In the genomic region with DNA sequence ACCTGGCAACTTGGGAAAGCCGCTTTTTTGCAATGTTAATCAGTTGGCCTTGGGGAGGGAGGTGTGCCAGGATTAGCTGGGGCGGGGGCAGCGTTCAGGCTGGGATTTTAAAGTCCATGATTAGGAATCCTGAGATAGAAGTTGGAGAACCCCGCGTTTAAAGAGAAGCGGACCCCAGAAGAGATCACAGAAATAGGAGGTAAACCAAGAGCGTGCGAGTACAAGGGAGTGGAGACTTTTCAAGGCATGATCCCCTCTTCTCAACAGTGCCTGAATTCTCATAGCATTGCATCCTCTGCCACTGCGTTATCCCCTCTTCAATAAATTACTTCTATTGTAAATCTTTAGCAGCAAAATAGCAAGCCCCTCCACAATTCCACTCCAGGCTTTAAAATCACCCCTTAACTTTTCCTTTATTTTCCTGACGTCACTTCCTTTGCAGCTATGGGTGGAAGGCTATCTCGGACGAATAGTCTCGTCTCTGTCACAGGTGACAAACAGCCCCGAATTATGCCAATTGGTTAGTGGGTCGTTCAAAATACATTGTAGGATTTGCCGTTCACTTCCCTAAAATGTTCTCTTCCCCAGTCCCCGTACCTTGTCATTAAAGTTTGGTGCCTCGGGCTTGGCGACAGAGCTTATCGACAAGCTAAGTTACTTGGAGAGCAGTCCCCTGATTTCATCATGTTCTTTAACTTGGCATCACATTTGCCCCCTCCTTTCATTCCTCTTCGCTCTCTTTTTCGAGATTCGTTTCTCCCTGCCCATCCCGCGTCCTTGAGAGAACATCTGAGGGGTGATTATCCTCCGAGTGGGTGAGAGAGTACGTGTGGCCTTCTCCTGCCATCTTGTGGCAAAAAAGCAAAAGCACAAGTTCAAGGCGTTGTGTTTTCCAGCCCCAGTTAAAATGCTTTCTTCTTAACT, we compare ENCODE assay signal across 7 cellular contexts. TPM values are rescaled to one million over a fixed set of nuclear protein-coding genes. Genes with fewer than 3 reads are reported as not detected.
DNase-seq lines count a peak whose midpoint lies in the region; ATAC-seq and TF ChIP-seq lines count a peak whose summit lies in the region.

No MANE protein-coding gene starts in this region.

- peak overlapping the region; percentile 54 for H4K8ac ChIP-seq in trophoblast cell (ENCODE audit: low read depth, low read length)

- H3K27me3 ChIP-seq in left ventricle myocardium inferior (ENCODE audit: low read depth), result peaks cover 30% of the 10 kb centered on the region
- H3K27me3 ChIP-seq in trophoblast cell (ENCODE audit: insufficient read depth, low read length), result no peaks in the 10 kb centered on the region

- peak overlapping the region; percentile 39 for H3K14ac ChIP-seq in trophoblast cell (ENCODE audit: low read length)

- H3K79me2 ChIP-seq in trophoblast cell (ENCODE audit: control insufficient read depth, insufficient read depth, low read length, poor library complexity), result peaks cover 16% of the 10 kb centered on the region

- H3K27ac ChIP-seq in left ventricle myocardium inferior (replicated peaks), result peak overlapping the region; percentile 93
- peak overlapping the region; percentile 79 for H3K27ac ChIP-seq in trophoblast cell (ENCODE audit: low read depth, low read length)

- no CpG with 5 or more reads among the region's 28 CpGs for WGBS in trophoblast cell (ENCODE audit: extremely low coverage, insufficient coverage, insufficient read length)

- H3K9ac ChIP-seq in trophoblast cell (ENCODE audit: low read length), result peak overlapping the region; percentile 84

- H3K4me1 ChIP-seq in left ventricle myocardium inferior (peaks cover 40% of the 10 kb centered on the region), trophoblast cell (ENCODE audit: control insufficient read depth in 1 of 2, insufficient read depth in 2 of 2, low read length in 2 of 2) (peaks cover 6 to 12% of the 10 kb centered on the region in 2 experiments)

- no peak overlapping the region for H3K23ac ChIP-seq in trophoblast cell (ENCODE audit: low read length)

- H3K36me3 ChIP-seq in left ventricle myocardium inferior, result no peaks in the 10 kb centered on the region
- no peaks in the 10 kb centered on the region for H3K36me3 ChIP-seq in trophoblast cell (ENCODE audit: control insufficient read depth in 1 of 2, insufficient read depth in 2 of 2, low read length in 2 of 2)

- H3K4me2 ChIP-seq in trophoblast cell (ENCODE audit: low read length), result peak overlapping the region; percentile 84

- TF ChIP-seq CTCF in GM12873 (IDR thresholded peaks at IDR 0.05; ENCODE audit: insufficient read depth, low read depth, low read length, missing control alignments), result peak; percentile 82
- peak; percentile 83 for TF ChIP-seq CTCF in left ventricle myocardium inferior (IDR thresholded peaks at IDR 0.05; ENCODE audit: borderline replicate concordance)

- peak overlapping the region; percentile 73 for H2BK5ac ChIP-seq in trophoblast cell (ENCODE audit: low read depth, low read length, poor library complexity)

- peaks cover 34% of the 10 kb centered on the region for H3K79me1 ChIP-seq in trophoblast cell (ENCODE audit: low read length)

- no peak overlapping the region for H2BK12ac ChIP-seq in trophoblast cell (ENCODE audit: low read length)

- H2AFZ ChIP-seq in trophoblast cell (ENCODE audit: insufficient read depth, low read length, poor library complexity), result peak overlapping the region; percentile 85

- peak overlapping the region; percentile 52 for H2BK120ac ChIP-seq in trophoblast cell (ENCODE audit: insufficient read depth, low read length, poor library complexity)

- intact Hi-C loops in left ventricle myocardium inferior (cut with micrococcal nuclease), result loop anchor here (5.0 to 10.0 kb wide), 3 partner anchors 123 to 710 kb away; no protein-coding TSS in a partner anchor

- H3K4ac ChIP-seq in trophoblast cell (ENCODE audit: low read depth, low read length), result peak overlapping the region; percentile 35

- H2AK5ac ChIP-seq in trophoblast cell (ENCODE audit: low read length), result no peak overlapping the region

- peak overlapping the region; percentile 63 for H3K18ac ChIP-seq in trophoblast cell (ENCODE audit: low read length)

- ATAC-seq in SK-N-SH treated with all-trans-retinoic acid at 6 μM for 48 hours, result peak; percentile 27

- DNase-seq in NCI-H1048 (lab: John Stamatoyannopoulos, UW), result peak; percentile 72
- DNase-seq in anterior cingulate cortex (lab: John Stamatoyannopoulos, UW), result peak in 45 of 58 donors; percentile 9 to 81 (median 44)
- DNase-seq in left ventricle myocardium inferior, result no peak
- DNase-seq in trophoblast cell, result peak; percentile 57 to 87
- no peak for DNase-seq in cortex of kidney (lab: John Stamatoyannopoulos, UW)

- H3K9me3 ChIP-seq in left ventricle myocardium inferior (replicated peaks) (no peaks in the 10 kb centered on the region), trophoblast cell (ENCODE audit: insufficient read depth, low read depth, low read length) (no peaks in the 10 kb centered on the region)

- H3K4me3 ChIP-seq in left ventricle myocardium inferior, result peak overlapping the region; percentile 83
- H3K4me3 ChIP-seq in trophoblast cell (ENCODE audit: low read depth, low read length), result peak overlapping the region; percentile 70

- H4K91ac ChIP-seq in trophoblast cell (ENCODE audit: low read depth, low read length), result peak overlapping the region; percentile 66

- no peak overlapping the region for H4K12ac ChIP-seq in trophoblast cell (ENCODE audit: low read depth, low read length)

TF ChIP-seq in SK-N-SH treated with all-trans-retinoic acid at 6 μM for 48 hours, 23 proteins besides CTCF, POLR2A, EP300 and RAD21:
- TF ChIP-seq ZFP3 (CRISPR knock-in tag; IDR thresholded peaks at IDR 0.05) (0 out of 2 replicates have a peak, but pooled peaks have one; percentile 27), TOX (CRISPR knock-in tag; IDR thresholded peaks at IDR 0.05; ENCODE audit: borderline replicate concordance) (no peak), RARB (CRISPR knock-in tag; IDR thresholded peaks at IDR 0.05) (no peak), ZC3H10 (CRISPR knock-in tag; IDR thresholded peaks at IDR 0.05) (no peak), BACH2 (CRISPR knock-in tag; IDR thresholded peaks at IDR 0.05; ENCODE audit: borderline replicate concordance) (no peak)
- TF ChIP-seq, protein P1, sequence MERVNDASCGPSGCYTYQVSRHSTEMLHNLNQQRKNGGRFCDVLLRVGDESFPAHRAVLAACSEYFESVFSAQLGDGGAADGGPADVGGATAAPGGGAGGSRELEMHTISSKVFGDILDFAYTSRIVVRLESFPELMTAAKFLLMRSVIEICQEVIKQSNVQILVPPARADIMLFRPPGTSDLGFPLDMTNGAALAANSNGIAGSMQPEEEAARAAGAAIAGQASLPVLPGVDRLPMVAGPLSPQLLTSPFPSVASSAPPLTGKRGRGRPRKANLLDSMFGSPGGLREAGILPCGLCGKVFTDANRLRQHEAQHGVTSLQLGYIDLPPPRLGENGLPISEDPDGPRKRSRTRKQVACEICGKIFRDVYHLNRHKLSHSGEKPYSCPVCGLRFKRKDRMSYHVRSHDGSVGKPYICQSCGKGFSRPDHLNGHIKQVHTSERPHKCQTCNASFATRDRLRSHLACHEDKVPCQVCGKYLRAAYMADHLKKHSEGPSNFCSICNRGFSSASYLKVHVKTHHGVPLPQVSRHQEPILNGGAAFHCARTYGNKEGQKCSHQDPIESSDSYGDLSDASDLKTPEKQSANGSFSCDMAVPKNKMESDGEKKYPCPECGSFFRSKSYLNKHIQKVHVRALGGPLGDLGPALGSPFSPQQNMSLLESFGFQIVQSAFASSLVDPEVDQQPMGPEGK (CRISPR knock-in tag; IDR thresholded peaks at IDR 0.05; ENCODE audit: borderline replicate concordance), result no peak
- TF ChIP-seq, protein P2, sequence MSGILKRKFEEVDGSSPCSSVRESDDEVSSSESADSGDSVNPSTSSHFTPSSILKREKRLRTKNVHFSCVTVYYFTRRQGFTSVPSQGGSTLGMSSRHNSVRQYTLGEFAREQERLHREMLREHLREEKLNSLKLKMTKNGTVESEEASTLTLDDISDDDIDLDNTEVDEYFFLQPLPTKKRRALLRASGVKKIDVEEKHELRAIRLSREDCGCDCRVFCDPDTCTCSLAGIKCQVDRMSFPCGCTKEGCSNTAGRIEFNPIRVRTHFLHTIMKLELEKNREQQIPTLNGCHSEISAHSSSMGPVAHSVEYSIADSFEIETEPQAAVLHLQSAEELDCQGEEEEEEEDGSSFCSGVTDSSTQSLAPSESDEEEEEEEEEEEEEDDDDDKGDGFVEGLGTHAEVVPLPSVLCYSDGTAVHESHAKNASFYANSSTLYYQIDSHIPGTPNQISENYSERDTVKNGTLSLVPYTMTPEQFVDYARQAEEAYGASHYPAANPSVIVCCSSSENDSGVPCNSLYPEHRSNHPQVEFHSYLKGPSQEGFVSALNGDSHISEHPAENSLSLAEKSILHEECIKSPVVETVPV (CRISPR knock-in tag; IDR thresholded peaks at IDR 0.05), result no peak

RNA-seq across cellular contexts. Expression of a gene that starts 17.1 kb away (rescaled TPM):
- not detected for total RNA-seq in left ventricle myocardium inferior
- polyA plus RNA-seq in trophoblast cell (2013), result not detected in 2 replicates

Comparison
In these comparisons a context has a peak if more than half of its experiments do, and no peak if none do; other contexts are left out.
1. DNase-seq: peak in NCI-H1048 (single experiment), anterior cingulate cortex (45 of 58) and trophoblast cell (2 of 2); none in left ventricle myocardium inferior (single experiment) and cortex of kidney (single experiment).